Comparison of ENCODE assay signal across 8 cellular contexts in the genomic region with DNA sequence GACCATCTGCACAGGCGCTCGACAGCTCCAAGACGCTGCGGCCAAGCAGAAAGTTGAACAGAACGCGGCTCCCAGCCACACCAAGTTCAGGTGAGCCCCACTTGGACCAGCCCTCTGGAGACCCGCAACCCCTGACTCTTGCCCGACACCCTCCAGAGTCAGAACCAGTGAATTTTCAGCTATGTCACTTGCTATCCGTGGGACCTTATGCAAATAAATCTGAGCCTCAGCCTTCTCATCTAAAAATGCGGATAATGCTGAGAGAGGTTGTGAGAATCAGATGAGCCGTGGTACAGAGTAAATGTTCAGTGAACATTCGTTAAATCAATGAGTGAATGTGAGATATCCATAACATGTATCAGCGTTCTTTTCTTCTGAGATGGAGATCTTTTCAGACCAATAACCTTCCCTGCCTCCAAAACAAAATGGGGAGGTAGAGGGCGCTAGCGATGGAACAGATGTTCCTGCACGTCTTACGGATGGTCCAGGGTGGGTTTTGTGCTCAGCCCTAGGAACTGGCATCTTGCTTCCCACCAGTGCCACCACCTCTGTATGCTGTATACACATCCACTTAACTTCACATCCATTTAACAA. TPM values are rescaled to one million over a fixed set of nuclear protein-coding genes. Genes with fewer than 3 reads are reported as not detected.
DNase-seq lines count a peak whose midpoint lies in the region; ATAC-seq and TF ChIP-seq lines count a peak whose summit lies in the region.

No MANE protein-coding gene starts in this region.

- peak overlapping the region; percentile 92 for H3K4me2 ChIP-seq in hepatocyte
- H3K4me2 ChIP-seq in skeletal muscle satellite cell (ENCODE audit: low read length) = peak overlapping the region; percentile 84

- peak; percentile 43 for DNase-seq in GM12865 (ENCODE audit: low read depth)
- DNase-seq in activated CD4-positive, alpha-beta memory T cell treated with anti-CD3 and anti-CD28 coated beads, Interleukin-2, amount 10 ng/mL, durations not matched to agents 7 days and 5 days = no peak
- no peak for DNase-seq in hepatocyte (ENCODE audit: low spot score)
- no peak for DNase-seq in RKO (ENCODE audit: low spot score)
- no peak for DNase-seq in NCI-H1048 (lab: John Stamatoyannopoulos, UW)
- DNase-seq in DMS79 treated with DMSO at 0.1 percent for 48 hours (lab: John Stamatoyannopoulos, UW) = no peak

- peak overlapping the region; percentile 93 for H3K9ac ChIP-seq in skeletal muscle satellite cell (ENCODE audit: low read depth, low read length)

- H3K36me3 Mint-ChIP-seq in activated CD4-positive, alpha-beta memory T cell treated with anti-CD3 and anti-CD28 coated beads, Interleukin-2, amount 10 ng/mL, durations not matched to agents 7 days and 5 days (ENCODE audit: low read depth) = peaks cover 31% of the 10 kb centered on the region

- no peaks in the 10 kb centered on the region for H3K9me2 ChIP-seq in hepatocyte (replicated peaks; ENCODE audit: insufficient read depth)

- no peaks in the 10 kb centered on the region for H3K27me3 Mint-ChIP-seq in activated CD4-positive, alpha-beta memory T cell treated with anti-CD3 and anti-CD28 coated beads, Interleukin-2, amount 10 ng/mL, durations not matched to agents 7 days and 5 days

- peak overlapping the region; percentile 93 for H3K27ac Mint-ChIP-seq in activated CD4-positive, alpha-beta memory T cell treated with anti-CD3 and anti-CD28 coated beads, Interleukin-2, amount 10 ng/mL, durations not matched to agents 7 days and 5 days

- TF ChIP-seq CTCF in GM12865 (IDR thresholded peaks at IDR 0.05; ENCODE audit: insufficient read depth, low read depth, low read length, missing control alignments) (peak; percentile 32), hepatocyte (IDR thresholded peaks at IDR 0.05; ENCODE audit: poor library complexity) (no peak)

- H3K36me3 ChIP-seq in hepatocyte (replicated peaks; ENCODE audit: insufficient read depth, low read depth) (no peaks in the 10 kb centered on the region), skeletal muscle satellite cell (ENCODE audit: insufficient read depth, low read length) (peaks cover 19% of the 10 kb centered on the region)

- H3K27me3 ChIP-seq in hepatocyte (no peaks in the 10 kb centered on the region), skeletal muscle satellite cell (ENCODE audit: control insufficient read depth, insufficient read depth, low read length) (no peaks in the 10 kb centered on the region)

- peak overlapping the region; percentile 19 for H2AFZ ChIP-seq in hepatocyte

- no peaks in the 10 kb centered on the region for H3K9me3 Mint-ChIP-seq in activated CD4-positive, alpha-beta memory T cell treated with anti-CD3 and anti-CD28 coated beads, Interleukin-2, amount 10 ng/mL, durations not matched to agents 7 days and 5 days

- H3K4me3 Mint-ChIP-seq in activated CD4-positive, alpha-beta memory T cell treated with anti-CD3 and anti-CD28 coated beads, Interleukin-2, amount 10 ng/mL, durations not matched to agents 7 days and 5 days = peak overlapping the region; percentile 87

- CTCF ChIA-PET in activated CD4-positive, alpha-beta memory T cell treated with anti-CD3 and anti-CD28 coated beads, Interleukin-2, amount 10 ng/mL, durations not matched to agents 7 days and 5 days (lab: Charles Lee) = interaction anchor here (1.0 to 5.3 kb wide), 6 partner anchors 13 to 437 kb away, joined by 3 to 30 read pairs (median 8); partner anchors contain the start of gene AEN

- H3K4me1 ChIP-seq in hepatocyte (ENCODE audit: insufficient read depth) (peaks cover 14% of the 10 kb centered on the region), skeletal muscle satellite cell (ENCODE audit: control insufficient read depth, insufficient read depth, low read length) (peaks cover 19% of the 10 kb centered on the region)

- peaks cover 42% of the 10 kb centered on the region for H3K4me1 Mint-ChIP-seq in activated CD4-positive, alpha-beta memory T cell treated with anti-CD3 and anti-CD28 coated beads, Interleukin-2, amount 10 ng/mL, durations not matched to agents 7 days and 5 days

- ATAC-seq in HG03280 (IDR thresholded peaks at IDR 0.05; ENCODE audit: unreplicated experiment) = peak; percentile 18

- 14% methylated on average over 17 of the region's 17 CpGs for WGBS in hepatocyte (ENCODE audit: low lambda C conversion rate, missing lambda C conversion rate)

- H3K4me3 ChIP-seq in GM12865 (ENCODE audit: low read depth, low read length) (peak overlapping the region; percentile 82), hepatocyte (peak overlapping the region; percentile 55), skeletal muscle satellite cell (ENCODE audit: low read length) (peak overlapping the region; percentile 89)

- no peaks in the 10 kb centered on the region for H3K9me3 ChIP-seq in hepatocyte (ENCODE audit: low read depth)
- H3K9me3 ChIP-seq in skeletal muscle satellite cell (replicated peaks; ENCODE audit: low read length) = no peaks in the 10 kb centered on the region

- no peaks in the 10 kb centered on the region for H4K20me1 ChIP-seq in hepatocyte (ENCODE audit: insufficient read depth, poor library complexity, severe bottlenecking)

- peaks cover 28% of the 10 kb centered on the region for H3K79me2 ChIP-seq in hepatocyte

- POLR2A ChIA-PET in activated CD4-positive, alpha-beta memory T cell treated with anti-CD3 and anti-CD28 coated beads, Interleukin-2, amount 10 ng/mL, durations not matched to agents 7 days and 5 days (lab: Charles Lee) = interaction anchor here (1.0 to 2.0 kb wide), 9 partner anchors 10 to 620 kb away, joined by 3 to 22 read pairs (median 3); partner anchors contain the start of gene ABHD2

- H3K27ac ChIP-seq in hepatocyte = peak overlapping the region; percentile 81

RNA-seq across cellular contexts. Expression of gene MRPS11, which starts 0.5 kb away (rescaled TPM):
- 10 to 100 TPM; 48.5 to 50.3 TPM for total RNA-seq in activated CD4-positive, alpha-beta memory T cell treated with anti-CD3 and anti-CD28 coated beads, Interleukin-2, amount 10 ng/mL, durations not matched to agents 7 days and 5 days
- total RNA-seq in hepatocyte = 26.4 and 28.5 TPM in 2 replicates
- 67.8 and 75.0 TPM in 2 replicates for polyA plus RNA-seq in hepatocyte
- total RNA-seq in skeletal muscle satellite cell (2012; rRNA removed) = 40.0 and 41.1 TPM in 2 replicates

RNA-seq across cellular contexts. Expression of gene MRPL46, which starts 0.8 kb away (rescaled TPM):
- 10 to 100 TPM; 20.3 to 23.9 TPM for total RNA-seq in activated CD4-positive, alpha-beta memory T cell treated with anti-CD3 and anti-CD28 coated beads, Interleukin-2, amount 10 ng/mL, durations not matched to agents 7 days and 5 days
- 29.0 and 33.3 TPM in 2 replicates for total RNA-seq in hepatocyte
- 39.4 and 40.9 TPM in 2 replicates for polyA plus RNA-seq in hepatocyte
- 13.8 and 16.7 TPM in 2 replicates for total RNA-seq in skeletal muscle satellite cell (2012; rRNA removed)
